ENCODE assay signal across 25 cellular contexts in the genomic region with DNA sequence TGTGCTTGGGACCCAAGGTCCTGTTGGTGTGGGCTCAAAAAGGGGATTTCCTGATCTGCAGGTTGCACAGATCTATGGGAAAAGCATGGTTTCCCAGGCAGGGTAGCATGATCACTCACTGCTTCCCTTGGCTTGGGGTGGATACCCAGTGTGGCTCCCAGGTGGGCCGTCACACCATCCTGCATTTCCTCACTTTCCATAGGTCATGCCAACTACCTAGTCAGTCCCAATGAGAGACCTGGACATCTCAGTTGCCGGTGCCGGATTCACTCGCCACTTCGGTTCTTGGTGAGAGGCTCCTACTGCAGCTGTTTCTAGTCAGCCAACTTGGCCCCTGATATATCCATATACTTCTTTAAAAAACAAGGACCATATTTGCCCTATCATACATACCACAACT.
"Had no signal": no experiment of that assay in that cellular context is flagged by ENCODE, and none has a peak within 500 bp of the region (broad histone marks: within the 10 kb centered on the region; RNA-seq: fewer than 3 reads in every experiment).

No MANE protein-coding gene starts in this region.

- H3K36me3 Mint-ChIP-seq: stimulated activated effector memory CD8-positive, alpha-beta T cell treated with anti-CD3 and anti-CD28 coated beads, Interleukin-12 subunit alpha, Interleukin-12 subunit beta, amount 100 ng/mL, for 72 hours; stimulated activated naive B cell treated with anti-CD40 and anti-IgM and Interleukin-4, amounts not matched to agents 10 μg/mL and 1 μg/mL and 100 μg/mL, for 72 hours had no signal

- H3K4me1 Mint-ChIP-seq: naive B cell; naive thymus-derived CD8-positive, alpha-beta T cell; nephron; stimulated activated effector memory CD8-positive, alpha-beta T cell treated with anti-CD3 and anti-CD28 coated beads, Interleukin-12 subunit alpha, Interleukin-12 subunit beta, amount 100 ng/mL, for 72 hours; stimulated activated naive B cell treated with anti-CD40 and anti-IgM and Interleukin-4, amounts not matched to agents 10 μg/mL and 1 μg/mL and 100 μg/mL, for 72 hours had no signal

- H3K27ac Mint-ChIP-seq: naive B cell; naive thymus-derived CD8-positive, alpha-beta T cell; nephron; stimulated activated effector memory CD8-positive, alpha-beta T cell treated with anti-CD3 and anti-CD28 coated beads, Interleukin-12 subunit alpha, Interleukin-12 subunit beta, amount 100 ng/mL, for 72 hours; stimulated activated naive B cell treated with anti-CD40 and anti-IgM and Interleukin-4, amounts not matched to agents 10 μg/mL and 1 μg/mL and 100 μg/mL, for 72 hours; stimulated activated naive CD8-positive, alpha-beta T cell treated with anti-CD3 and anti-CD28 coated beads, Interleukin-15, Interleukin-2, amounts not matched to agents 100 ng/mL and 50 ng/mL, for 24 hours had no signal

- H3K4me3 Mint-ChIP-seq: naive B cell; naive thymus-derived CD8-positive, alpha-beta T cell; nephron; stimulated activated effector memory CD8-positive, alpha-beta T cell treated with anti-CD3 and anti-CD28 coated beads, Interleukin-12 subunit alpha, Interleukin-12 subunit beta, amount 100 ng/mL, for 72 hours; stimulated activated naive B cell treated with anti-CD40 and anti-IgM and Interleukin-4, amounts not matched to agents 10 μg/mL and 1 μg/mL and 100 μg/mL, for 72 hours; stimulated activated naive CD8-positive, alpha-beta T cell treated with anti-CD3 and anti-CD28 coated beads, Interleukin-15, Interleukin-2, amounts not matched to agents 100 ng/mL and 50 ng/mL, for 24 hours had no signal

- H3K27me3 ChIP-seq: pancreas, right lobe of liver, sigmoid colon, stomach, thyroid gland, tibial nerve, upper lobe of left lung, vagina had no signal

- H3K4me3 ChIP-seq: pancreas, prostate gland, right lobe of liver, sigmoid colon, stomach, thoracic aorta, thyroid gland, tibial nerve, upper lobe of left lung, vagina had no signal

- ATAC-seq: naive thymus-derived CD8-positive, alpha-beta T cell; pancreas; right cardiac atrium; right lobe of liver; stimulated activated effector memory CD8-positive, alpha-beta T cell treated with anti-CD3 and anti-CD28 coated beads, Interleukin-12 subunit alpha, Interleukin-12 subunit beta, amount 100 ng/mL, for 72 hours; stimulated activated naive B cell treated with anti-CD40 and anti-IgM and Interleukin-4, amounts not matched to agents 10 μg/mL and 1 μg/mL and 100 μg/mL, for 72 hours had no signal

- H3K9me3 ChIP-seq: pancreas, prostate gland, right lobe of liver, thoracic aorta, thyroid gland, upper lobe of left lung, vagina had no signal

- DNase-seq: naive B cell; naive thymus-derived CD8-positive, alpha-beta T cell; occipital lobe; right cardiac atrium; right lobe of liver; sigmoid colon; small intestine; stimulated activated CD4-positive, alpha-beta T cell treated with anti-CD3 and anti-CD28 coated beads, Interleukin-15, amount 100 ng/mL, for 24 hours; stimulated activated CD4-positive, alpha-beta T cell treated with anti-CD3 and anti-CD28 coated beads, Interleukin-2, amount 100 ng/mL, for 24 hours; stimulated activated CD4-positive, alpha-beta T cell treated with anti-CD3 and anti-CD28 coated beads, Interleukin-2, amount 100 ng/mL, for 48 hours; stimulated activated CD4-positive, alpha-beta T cell treated with anti-CD3 and anti-CD28 coated beads, Interleukin-4, amount 100 ng/mL, for 24 hours; stimulated activated naive B cell treated with anti-CD40 and anti-IgM and Interleukin-4, amounts not matched to agents 10 μg/mL and 1 μg/mL and 100 μg/mL, for 72 hours; stimulated activated naive CD4-positive, alpha-beta T cell treated with Interleukin-2 at 50 U/mL for 16 hours; stomach; thyroid gland; trophoblast cell; upper lobe of left lung had no signal

- H3K27ac ChIP-seq: pancreas, prostate gland, right lobe of liver, sigmoid colon, stomach, thoracic aorta, thyroid gland, tibial nerve, upper lobe of left lung, vagina had no signal

- H3K36me3 ChIP-seq: pancreas, prostate gland, right lobe of liver, sigmoid colon, stomach, thoracic aorta, thyroid gland, tibial nerve, upper lobe of left lung, vagina had no signal

- H3K4me1 ChIP-seq: pancreas, prostate gland, right lobe of liver, sigmoid colon, stomach, thyroid gland, tibial nerve, upper lobe of left lung, vagina had no signal

- H3K27me3 Mint-ChIP-seq: naive B cell; naive thymus-derived CD8-positive, alpha-beta T cell; stimulated activated naive B cell treated with anti-CD40 and anti-IgM and Interleukin-4, amounts not matched to agents 10 μg/mL and 1 μg/mL and 100 μg/mL, for 72 hours; stimulated activated naive CD8-positive, alpha-beta T cell treated with anti-CD3 and anti-CD28 coated beads, Interleukin-15, Interleukin-2, amounts not matched to agents 100 ng/mL and 50 ng/mL, for 24 hours had no signal
